ENCODE assay signal across 27 cellular contexts in the genomic region with DNA sequence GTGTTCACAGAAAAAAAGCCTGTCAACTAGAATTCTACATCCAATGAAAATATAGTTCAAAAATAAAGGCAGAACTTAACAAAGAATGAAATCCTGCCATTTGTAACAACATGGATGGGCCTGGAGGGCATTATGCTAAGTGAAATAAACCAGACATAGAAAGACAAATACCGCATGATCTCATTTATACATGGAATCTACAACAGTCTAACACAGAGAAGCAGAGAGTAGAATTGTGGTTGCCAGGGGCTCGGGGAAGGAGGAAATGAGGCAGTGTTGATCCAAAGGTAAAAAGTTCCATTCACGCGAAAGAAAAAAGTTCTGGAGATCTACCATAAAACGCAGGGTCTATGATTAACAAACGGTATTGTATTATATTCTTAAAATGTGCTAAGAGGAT.
DNase-seq lines count a peak whose midpoint lies in the region; ATAC-seq, FAIRE-seq and TF ChIP-seq lines count a peak whose summit lies in the region.
"Had no signal": no experiment of that assay in that cellular context is flagged by ENCODE, and none has a peak within 500 bp of the region (broad histone marks: within the 10 kb centered on the region; RNA-seq: fewer than 3 reads in every experiment).

No MANE protein-coding gene starts in this region.

- no peak overlapping the region for H3K4me3 ChIP-seq in neural progenitor cell
- H3K4me3 ChIP-seq: GM12878, GM23338 had no signal

- DNase-seq in M059J (ENCODE audit: low read depth) (peak; percentile 78), neural progenitor cell (ENCODE audit: low spot score) (no peak), GM12892 (ENCODE audit: insufficient read length) (no peak), T-cell (no peak), NCI-H187 (lab: John Stamatoyannopoulos, UW) (no peak), GM20000 (ENCODE audit: low spot score) (no peak)
- DNase-seq: CD8-positive, alpha-beta memory T cell; DMS 273 treated with DMSO at 0.1 percent for 48 hours; DMS79; EL; GDM1; NCI-H1092; NCI-H1417 treated with DMSO at 0.1 percent for 48 hours; NCI-H1694 treated with DMSO at 0.1 percent for 48 hours; NCI-H2081 treated with DMSO at 0.1 percent for 48 hours; NCI-H2171; NCI-H226; NCI-H510A; NCI-H69; SHP77 had no signal

- H3K4me2 ChIP-seq in neural progenitor cell, result no peak overlapping the region
- H3K4me2 ChIP-seq: GM23338 had no signal

- TF ChIP-seq CTCF in neural progenitor cell (IDR thresholded peaks at IDR 0.05) (no peak), GM20000 (IDR thresholded peaks at IDR 0.05; ENCODE audit: extremely low read depth, missing control alignments) (no peak)

- H3K79me2 ChIP-seq in neural progenitor cell (ENCODE audit: low read depth), result no peaks in the 10 kb centered on the region

- H3K4me3 Mint-ChIP-seq in neural progenitor cell, result no peak overlapping the region
- no peak overlapping the region for H3K4me3 Mint-ChIP-seq in T-cell
- H3K4me3 Mint-ChIP-seq: CD8-positive, alpha-beta memory T cell; GM23338 had no signal

- no peaks in the 10 kb centered on the region for H3K36me3 ChIP-seq in neural progenitor cell

- H3K4me1 ChIP-seq in neural progenitor cell, result peaks cover 20% of the 10 kb centered on the region

- H3K9ac ChIP-seq in neural progenitor cell, result no peak overlapping the region

- H3K36me3 Mint-ChIP-seq in neural progenitor cell (no peaks in the 10 kb centered on the region), T-cell (no peaks in the 10 kb centered on the region)
- H3K36me3 Mint-ChIP-seq: CD8-positive, alpha-beta memory T cell had no signal

- no peaks in the 10 kb centered on the region for H3F3A ChIP-seq in neural progenitor cell (ENCODE audit: low read depth)

- peaks cover 11% of the 10 kb centered on the region for H3K4me1 Mint-ChIP-seq in neural progenitor cell
- no peaks in the 10 kb centered on the region for H3K4me1 Mint-ChIP-seq in T-cell
- H3K4me1 Mint-ChIP-seq: CD8-positive, alpha-beta memory T cell had no signal

- CTCF ChIA-PET in T-cell (lab: Charles Lee), result no interaction called here

- H3K27me3 Mint-ChIP-seq in neural progenitor cell (ENCODE audit: insufficient read depth, low read depth), result no peaks in the 10 kb centered on the region
- H3K27me3 Mint-ChIP-seq in T-cell, result peaks cover 2 to 4% of the 10 kb centered on the region in 2 donors
- H3K27me3 Mint-ChIP-seq: CD8-positive, alpha-beta memory T cell had no signal

- no peak overlapping the region for H3K27ac ChIP-seq in neural progenitor cell
- H3K27ac ChIP-seq: C4-2B, RWPE1 had no signal

- ATAC-seq in SK-N-SH treated with all-trans-retinoic acid at 6 μM for 48 hours (no peak), T-cell (replicated peaks in 1 of 4) (no peak)
- ATAC-seq: GM12878, GM23338, HCT116 had no signal

- H4K20me1 ChIP-seq in neural progenitor cell (ENCODE audit: low read depth), result no peaks in the 10 kb centered on the region

- POLR2A ChIA-PET in T-cell (lab: Charles Lee), result no interaction called here

- H3K27ac Mint-ChIP-seq in neural progenitor cell (no peak overlapping the region), T-cell (no peak overlapping the region)
- H3K27ac Mint-ChIP-seq: CD8-positive, alpha-beta memory T cell; GM23338 had no signal

- TF ChIP-seq POLR2A in GM12892 (IDR thresholded peaks at IDR 0.05; ENCODE audit: low read depth, low read length), result no peak

- no peak for FAIRE-seq in GM12892 (lab: Jason Lieb, UNC)
- FAIRE-seq: GM12878, GM19239 had no signal

- H3K27me3 ChIP-seq in neural progenitor cell, result no peaks in the 10 kb centered on the region

- H3K9me3 Mint-ChIP-seq in neural progenitor cell, result peaks cover 4% of the 10 kb centered on the region
- H3K9me3 Mint-ChIP-seq in T-cell, result no peaks in the 10 kb centered on the region
- H3K9me3 Mint-ChIP-seq: CD8-positive, alpha-beta memory T cell; GM23338 had no signal

- peak overlapping the region; percentile 54 for H2AFZ ChIP-seq in neural progenitor cell (replicated peaks)
- H2AFZ ChIP-seq: GM23338 had no signal

- no peaks in the 10 kb centered on the region for H3K9me3 ChIP-seq in neural progenitor cell (ENCODE audit: low read depth)

TF ChIP-seq in SK-N-SH treated with all-trans-retinoic acid at 6 μM for 48 hours, 23 proteins besides CTCF, POLR2A, EP300 and RAD21:
- TF ChIP-seq TCF4 (CRISPR knock-in tag; IDR thresholded peaks at IDR 0.05; ENCODE audit: borderline replicate concordance) (peak; percentile 15; the same call in 1 of the 2 replicates), ISL1 (CRISPR knock-in tag; IDR thresholded peaks at IDR 0.05) (peak; percentile 26; the same call in 1 of the 2 replicates)
- TF ChIP-seq, protein P1, sequence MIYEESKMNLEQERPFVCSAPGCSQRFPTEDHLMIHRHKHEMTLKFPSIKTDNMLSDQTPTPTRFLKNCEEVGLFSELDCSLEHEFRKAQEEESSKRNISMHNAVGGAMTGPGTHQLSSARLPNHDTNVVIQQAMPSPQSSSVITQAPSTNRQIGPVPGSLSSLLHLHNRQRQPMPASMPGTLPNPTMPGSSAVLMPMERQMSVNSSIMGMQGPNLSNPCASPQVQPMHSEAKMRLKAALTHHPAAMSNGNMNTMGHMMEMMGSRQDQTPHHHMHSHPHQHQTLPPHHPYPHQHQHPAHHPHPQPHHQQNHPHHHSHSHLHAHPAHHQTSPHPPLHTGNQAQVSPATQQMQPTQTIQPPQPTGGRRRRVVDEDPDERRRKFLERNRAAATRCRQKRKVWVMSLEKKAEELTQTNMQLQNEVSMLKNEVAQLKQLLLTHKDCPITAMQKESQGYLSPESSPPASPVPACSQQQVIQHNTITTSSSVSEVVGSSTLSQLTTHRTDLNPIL (CRISPR knock-in tag; IDR thresholded peaks at IDR 0.05; ENCODE audit: low read depth), result peak; percentile 54; the same call in 1 of the 2 replicates
- TF ChIP-seq, protein P2, sequence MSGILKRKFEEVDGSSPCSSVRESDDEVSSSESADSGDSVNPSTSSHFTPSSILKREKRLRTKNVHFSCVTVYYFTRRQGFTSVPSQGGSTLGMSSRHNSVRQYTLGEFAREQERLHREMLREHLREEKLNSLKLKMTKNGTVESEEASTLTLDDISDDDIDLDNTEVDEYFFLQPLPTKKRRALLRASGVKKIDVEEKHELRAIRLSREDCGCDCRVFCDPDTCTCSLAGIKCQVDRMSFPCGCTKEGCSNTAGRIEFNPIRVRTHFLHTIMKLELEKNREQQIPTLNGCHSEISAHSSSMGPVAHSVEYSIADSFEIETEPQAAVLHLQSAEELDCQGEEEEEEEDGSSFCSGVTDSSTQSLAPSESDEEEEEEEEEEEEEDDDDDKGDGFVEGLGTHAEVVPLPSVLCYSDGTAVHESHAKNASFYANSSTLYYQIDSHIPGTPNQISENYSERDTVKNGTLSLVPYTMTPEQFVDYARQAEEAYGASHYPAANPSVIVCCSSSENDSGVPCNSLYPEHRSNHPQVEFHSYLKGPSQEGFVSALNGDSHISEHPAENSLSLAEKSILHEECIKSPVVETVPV (CRISPR knock-in tag; IDR thresholded peaks at IDR 0.05), result no peak
